10 cellular contexts compared by ENCODE assay signal in genomic region chr5:67187318-67187717, GRCh38.
DNase-seq lines count a peak whose midpoint lies in the region; ATAC-seq and TF ChIP-seq lines count a peak whose summit lies in the region.
"Had no signal": no experiment of that assay in that cellular context is flagged by ENCODE, and none has a peak within 500 bp of the region (broad histone marks: within the 10 kb centered on the region; RNA-seq: fewer than 3 reads in every experiment).

No MANE protein-coding gene starts in this region.

- DNase-seq in activated CD4-positive, CD25-positive, alpha-beta regulatory T cell treated with anti-CD3 and anti-CD28 coated beads, Interleukin-2, amount 50 U/mL, for 72 hours = no peak
- DNase-seq in SIG-M5 treated with dmso at 0.1 percent for 504 hours (lab: John Stamatoyannopoulos, UW; ENCODE audit: unreplicated experiment) (peak; percentile 77), NCI-H82 (lab: John Stamatoyannopoulos, UW) (no peak), iPS-NIHi11 (ENCODE audit: low spot score) (no peak)
- DNase-seq in activated CD8-positive, alpha-beta memory T cell treated with anti-CD3 and anti-CD28 coated beads, Interleukin-2, amount 50 U/mL, for 48 hours = no peak
- DNase-seq: activated CD4-positive, alpha-beta T cell treated with anti-CD3 and anti-CD28 coated beads for 4 hours; NCI-H226 had no signal

- peak; percentile 43 to 61 for ATAC-seq in activated CD4-positive, CD25-positive, alpha-beta regulatory T cell treated with anti-CD3 and anti-CD28 coated beads, Interleukin-2, amount 50 U/mL, for 24 hours
- ATAC-seq in HG03039 (IDR thresholded peaks at IDR 0.05; ENCODE audit: unreplicated experiment) = peak; percentile 71

- H3K27ac ChIP-seq in neutrophil = peak overlapping the region; percentile 68

- no peak overlapping the region for H3K4me3 ChIP-seq in neutrophil (ENCODE audit: low read depth in 1 of 2, low read length in 1 of 2)

- H3K9me3 ChIP-seq in neutrophil = no peaks in the 10 kb centered on the region

- TF ChIP-seq CTCF in neutrophil (IDR thresholded peaks at IDR 0.05) = no peak

- H3K27me3 ChIP-seq in neutrophil = no peaks in the 10 kb centered on the region

- H3K4me1 ChIP-seq in neutrophil (ENCODE audit: control insufficient read depth in 1 of 2, insufficient read depth in 1 of 2, low read depth in 1 of 2, low read length in 1 of 2) = peaks cover 8 to 28% of the 10 kb centered on the region in 2 experiments

- H3K36me3 ChIP-seq in neutrophil = no peaks in the 10 kb centered on the region
